Comparison of ENCODE assay signal across 11 cellular contexts in the genomic region with DNA sequence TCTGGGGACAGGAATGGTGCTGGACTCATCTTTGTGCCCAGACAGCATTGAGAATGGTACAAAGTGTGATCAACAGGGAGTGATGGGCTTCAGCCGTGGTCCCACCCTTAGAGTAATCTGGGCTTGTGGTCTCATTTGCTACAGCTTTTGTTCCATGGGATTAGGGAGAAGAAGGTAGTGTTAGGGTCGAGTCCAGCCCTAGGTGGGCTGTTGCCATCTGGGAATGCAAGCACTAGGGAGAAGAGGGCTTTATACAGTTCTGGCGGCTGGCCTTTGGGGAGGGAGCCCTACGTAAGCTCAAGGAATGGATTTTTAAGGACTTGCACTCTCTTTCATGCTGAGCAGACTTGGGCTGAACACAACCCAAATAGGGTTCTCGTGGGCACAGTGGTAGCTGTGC. TPM values are rescaled to one million over a fixed set of nuclear protein-coding genes. Genes with fewer than 3 reads are reported as not detected.
A peak's percentile ranks its signal among the peaks of the same experiment; 100 is the strongest.
DNase-seq lines count a peak whose midpoint lies in the region; ATAC-seq and TF ChIP-seq lines count a peak whose summit lies in the region.
"Had no signal": no experiment of that assay in that cellular context is flagged by ENCODE, and none has a peak within 500 bp of the region (broad histone marks: within the 10 kb centered on the region; RNA-seq: fewer than 3 reads in every experiment).

No MANE protein-coding gene starts in this region.

- H3K27ac ChIP-seq in CD4-positive, alpha-beta T cell (ENCODE audit: low read depth, low read length), result peak overlapping the region; percentile 4
- peak overlapping the region; percentile 88 for H3K27ac ChIP-seq in RWPE1
- peak overlapping the region; percentile 86 to 88 for H3K27ac ChIP-seq in right atrium auricular region

- H3K27me3 ChIP-seq in CD4-positive, alpha-beta T cell (ENCODE audit: control insufficient read depth, insufficient read depth, low read length), result peaks cover 13% of the 10 kb centered on the region
- no peaks in the 10 kb centered on the region for H3K27me3 ChIP-seq in right atrium auricular region
- H3K27me3 ChIP-seq: MG63, ovary had no signal

- H3K4me1 Mint-ChIP-seq in CD4-positive, alpha-beta T cell (ENCODE audit: low read depth), result peaks cover 59% of the 10 kb centered on the region

- CTCF ChIA-PET in CD4-positive, alpha-beta T cell (lab: Charles Lee), result interaction anchor here (0.7 to 1.5 kb wide), 3 partner anchors 10 to 72 kb away, joined by 3 to 4 read pairs (median 4); no protein-coding TSS in a partner anchor
- CTCF ChIA-PET in RWPE1 (lab: Yijun Ruan, JAX), result interaction anchor here (1.0 kb wide), 1 partner anchor 37 kb away, joined by 3 read pairs; no protein-coding TSS in a partner anchor

- DNase-seq in CD4-positive, alpha-beta T cell, result no peak
- DNase-seq in RWPE1 (ENCODE audit: low spot score) (no peak), right atrium auricular region (ENCODE audit: low spot score) (no peak), pons (ENCODE audit: low spot score) (peak; percentile 45), H4 (ENCODE audit: low spot score) (no peak), RPMI8226 (no peak)
- DNase-seq: activated CD8-positive, alpha-beta memory T cell treated with anti-CD3 and anti-CD28 coated beads, Interleukin-2, amount 50 U/mL, for 4 hours; MG63; ovary had no signal

- no peak for TF ChIP-seq CTCF in CD4-positive, alpha-beta T cell (IDR thresholded peaks at IDR 0.05)
- TF ChIP-seq CTCF in RWPE1 (conservative IDR thresholded peaks at IDR 0.05; ENCODE audit: low read depth), result no peak
- no peak for TF ChIP-seq CTCF in right atrium auricular region (IDR thresholded peaks at IDR 0.05)

- no peaks in the 10 kb centered on the region for H3K9me3 ChIP-seq in CD4-positive, alpha-beta T cell (ENCODE audit: control insufficient read depth, low read length)
- peaks cover 0 to 6% of the 10 kb centered on the region in 2 donors for H3K9me3 ChIP-seq in right atrium auricular region
- H3K9me3 ChIP-seq: ovary had no signal

- peak overlapping the region; percentile 8 for H3K27ac Mint-ChIP-seq in CD4-positive, alpha-beta T cell

- H3K4me3 ChIP-seq in right atrium auricular region, result no peak overlapping the region
- H3K4me3 ChIP-seq: MG63, ovary had no signal

- POLR2A ChIA-PET in CD4-positive, alpha-beta T cell (lab: Charles Lee), result interaction anchor here (1.4 to 4.9 kb wide), 3 partner anchors 10 to 15 kb away, joined by 3 to 18 read pairs (median 4); no protein-coding TSS in a partner anchor
- POLR2A ChIA-PET in RWPE1 (lab: Yijun Ruan, JAX; ENCODE audit: low non-redundant PET), result interaction anchor here (1.5 kb wide), 1 partner anchor 18 kb away, joined by 4 read pairs; no protein-coding TSS in a partner anchor

- peaks cover 0 to 64% of the 10 kb centered on the region in 2 donors for H3K4me1 ChIP-seq in right atrium auricular region

- peaks cover 19% of the 10 kb centered on the region for H3K27me3 Mint-ChIP-seq in CD4-positive, alpha-beta T cell

- ATAC-seq in CD4-positive, alpha-beta T cell (ENCODE audit: poor library complexity), result no peak
- ATAC-seq in HG03378 (IDR thresholded peaks at IDR 0.05; ENCODE audit: unreplicated experiment) (no peak), GM19035 (IDR thresholded peaks at IDR 0.05; ENCODE audit: unreplicated experiment) (no peak)

- no peaks in the 10 kb centered on the region for H3K36me3 ChIP-seq in right atrium auricular region
- H3K36me3 ChIP-seq: ovary had no signal

- H3K4me3 Mint-ChIP-seq in CD4-positive, alpha-beta T cell, result peak overlapping the region; percentile 39

- H3K36me3 Mint-ChIP-seq in CD4-positive, alpha-beta T cell (ENCODE audit: low read depth), result no peaks in the 10 kb centered on the region

- peaks cover 7% of the 10 kb centered on the region for H3K9me3 Mint-ChIP-seq in CD4-positive, alpha-beta T cell

- intact Hi-C loops in CD4-positive, alpha-beta T cell (cut with DNase I, micrococcal nuclease), result loop anchor here in 1 of 2 experiments (5.0 kb wide), 1 partner anchor 48 kb away; no protein-coding TSS in a partner anchor

RNA-seq across cellular contexts. Expression of a gene that starts 4.9 kb away (rescaled TPM):
- 10 to 100 TPM; 12.1 to 13.3 TPM for total RNA-seq in CD4-positive, alpha-beta T cell
- 10 to 100 TPM; 26.1 to 28.1 TPM for total RNA-seq in right atrium auricular region
- total RNA-seq in H4 (2014; rRNA removed; shearing (Covaris generic)), result 4.6 and 8.9 TPM in 2 replicates

Comparison
In these comparisons a context has a peak if more than half of its experiments do, and no peak if none do; other contexts are left out.
1. H3K27ac ChIP-seq: peak in every context shown above with its lines; median percentile 88 in RWPE1; 87 in right atrium auricular region; 4 in CD4-positive, alpha-beta T cell.